In genomic region chr1:243256590-243256989, GRCh38 we compare ENCODE assay signal across 8 cellular contexts. TPM values are rescaled to one million over a fixed set of nuclear protein-coding genes. Genes with fewer than 3 reads are reported as not detected.
A peak's percentile ranks its signal among the peaks of the same experiment; 100 is the strongest.
DNase-seq lines count a peak whose midpoint lies in the region; ATAC-seq and TF ChIP-seq lines count a peak whose summit lies in the region.

No MANE protein-coding gene starts in this region.

- H3K4me3 ChIP-seq in AG10803 (ENCODE audit: low read length) (peak overlapping the region; percentile 85), cardiac fibroblast (replicated peaks in 1 of 2; ENCODE audit: low read depth in 2 of 2, low read length in 2 of 2) (peak overlapping the region; percentile 91 to 92)
- peak overlapping the region; percentile 63 for H3K4me3 ChIP-seq in Jurkat, Clone E6-1 (ENCODE audit: low read length)
- peak overlapping the region; percentile 94 for H3K4me3 ChIP-seq in naive thymus-derived CD4-positive, alpha-beta T cell (ENCODE audit: low read length)

- peak overlapping the region; percentile 96 for H3K27ac ChIP-seq in naive thymus-derived CD4-positive, alpha-beta T cell (ENCODE audit: low read depth, low read length)

- peaks cover 0 to 10% (median 7%) of the 10 kb centered on the region in 5 donors for H3K36me3 Mint-ChIP-seq in naive thymus-derived CD4-positive, alpha-beta T cell

- peaks cover 13 to 22% of the 10 kb centered on the region in 2 donors for H3K4me1 ChIP-seq in naive thymus-derived CD4-positive, alpha-beta T cell (ENCODE audit: control insufficient read depth in 2 of 2, insufficient read depth in 2 of 2, low read length in 2 of 2)

- DNase-seq in AG10803 (ENCODE audit: low read depth) (no peak), cardiac fibroblast (ENCODE audit: low read depth in 2 of 2) (no peak), HuH-7.5 (ENCODE audit: low spot score) (no peak), NCI-H526 treated with DMSO at 0.1 percent for 48 hours (lab: John Stamatoyannopoulos, UW) (no peak), GM10266 (ENCODE audit: extremely low spot score) (no peak)
- no peak for DNase-seq in Jurkat, Clone E6-1 (ENCODE audit: low read depth, low spot score)
- peak in 1 of 9 donors; percentile 0 for DNase-seq in naive thymus-derived CD4-positive, alpha-beta T cell

- H3K4me1 Mint-ChIP-seq in naive thymus-derived CD4-positive, alpha-beta T cell, result peaks cover 22 to 65% (median 51%) of the 10 kb centered on the region in 7 donors

- H3K27ac Mint-ChIP-seq in naive thymus-derived CD4-positive, alpha-beta T cell, result peak overlapping the region; percentile 99 to 100 (median 100)

- peak overlapping the region; percentile 97 to 100 (median 100) for H3K4me3 Mint-ChIP-seq in naive thymus-derived CD4-positive, alpha-beta T cell

- no peaks in the 10 kb centered on the region for H3K27me3 ChIP-seq in naive thymus-derived CD4-positive, alpha-beta T cell (ENCODE audit: control insufficient read depth in 2 of 2, insufficient read depth in 2 of 2, low read length in 2 of 2)

- peaks cover 0 to 4% (median 0%) of the 10 kb centered on the region in 11 donors for H3K9me3 Mint-ChIP-seq in naive thymus-derived CD4-positive, alpha-beta T cell

- intact Hi-C loops in naive thymus-derived CD4-positive, alpha-beta T cell (cut with micrococcal nuclease), result loop anchor here (2.0 to 10.0 kb wide), 6 partner anchors 78 to 1708 kb away; partner anchors contain the start of genes CHML (in 1 of the 2), COX20 (in 1 of the 2), HNRNPU (in 1 of the 2) and OPN3 (in 1 of the 2)

- H3K9me3 ChIP-seq in naive thymus-derived CD4-positive, alpha-beta T cell (ENCODE audit: control insufficient read depth in 2 of 3, low read length in 3 of 3), result no peaks in the 10 kb centered on the region

- CTCF ChIA-PET in naive thymus-derived CD4-positive, alpha-beta T cell (lab: Charles Lee), result interaction anchor here (0.7 kb wide), 1 partner anchor 78 kb away, joined by 3 read pairs; no protein-coding TSS in a partner anchor

- TF ChIP-seq CTCF in AG10803 (conservative IDR thresholded peaks at IDR 0.05; ENCODE audit: low read length) (no peak), cardiac fibroblast (IDR thresholded peaks at IDR 0.05; ENCODE audit: low read depth, low read length) (no peak), GM10266 (IDR thresholded peaks at IDR 0.05; ENCODE audit: control insufficient read depth, insufficient read depth, low read depth, missing control alignments) (no peak)

- H3K27me3 Mint-ChIP-seq in naive thymus-derived CD4-positive, alpha-beta T cell, result peaks cover 0 to 3% (median 0%) of the 10 kb centered on the region in 5 donors

- ATAC-seq in naive thymus-derived CD4-positive, alpha-beta T cell, result no peak
- no peak for ATAC-seq in GM19351 (IDR thresholded peaks at IDR 0.05; ENCODE audit: unreplicated experiment)

- POLR2A ChIA-PET in naive thymus-derived CD4-positive, alpha-beta T cell (lab: Charles Lee), result interaction anchor here (0.6 to 2.4 kb wide), 4 partner anchors 935 to 1715 kb away, joined by 3 to 7 read pairs (median 4); no protein-coding TSS in a partner anchor

- H3K36me3 ChIP-seq in naive thymus-derived CD4-positive, alpha-beta T cell (ENCODE audit: control insufficient read depth in 2 of 3, insufficient read depth in 3 of 3, low read length in 3 of 3), result peaks cover 0 to 12% (median 0%) of the 10 kb centered on the region in 3 experiments

RNA-seq across cellular contexts. Expression of gene SDCCAG8, which starts 0.7 kb away (rescaled TPM):
- 27.6 TPM for polyA plus RNA-seq in Jurkat, Clone E6-1 (2012; ENCODE audit: insufficient read depth, insufficient read length)
- total RNA-seq in naive thymus-derived CD4-positive, alpha-beta T cell, result 10 to 100 TPM; 26.0 to 45.2 (median 41.4) TPM
- 10 to 100 TPM; 30.3 to 39.1 TPM for polyA plus RNA-seq in naive thymus-derived CD4-positive, alpha-beta T cell

RNA-seq across cellular contexts. Expression of gene CEP170, which starts 1.5 kb away (rescaled TPM):
- 26.6 TPM for polyA plus RNA-seq in Jurkat, Clone E6-1 (2012; ENCODE audit: insufficient read depth, insufficient read length)
- total RNA-seq in naive thymus-derived CD4-positive, alpha-beta T cell, result 10 to 100 TPM; 32.9 to 56.1 (median 47.3) TPM
- 10 to 100 TPM; 11.6 to 19.6 TPM for polyA plus RNA-seq in naive thymus-derived CD4-positive, alpha-beta T cell
